Comparison of ENCODE assay signal across 6 cellular contexts in the genomic region with DNA sequence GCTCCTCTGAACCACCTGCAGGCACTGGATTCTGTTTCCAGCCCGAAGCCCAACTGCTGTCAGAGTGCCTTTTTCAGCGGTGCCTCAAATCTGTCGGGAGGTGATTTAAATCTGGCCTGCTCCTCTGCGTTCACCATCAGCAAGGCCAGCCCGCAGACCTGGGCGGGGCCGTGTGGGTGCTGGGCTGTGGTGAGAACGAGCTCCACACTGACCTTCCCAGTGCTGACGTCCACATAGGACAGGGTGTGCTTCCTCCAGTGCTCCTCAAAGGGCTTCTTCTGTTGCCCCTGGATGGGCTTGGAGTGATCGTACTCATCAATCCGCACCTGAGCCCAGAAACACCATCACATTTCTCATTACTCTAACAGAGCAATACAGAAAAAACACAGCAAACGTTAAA. TPM values are rescaled to one million over a fixed set of nuclear protein-coding genes. Genes with fewer than 3 reads are reported as not detected.
DNase-seq lines count a peak whose midpoint lies in the region; ATAC-seq, FAIRE-seq and TF ChIP-seq lines count a peak whose summit lies in the region.
"Not testable (repeated sequence)": the region's sequence is repeated elsewhere in the genome, so short reads cannot be mapped to it uniquely, and the experiment has no call there.

No MANE protein-coding gene starts in this region.

- 57 to 81% (median 75%) methylated on average over 11 to 12 of the region's 12 CpGs for WGBS in small intestine, 3 donors

- H3K27ac Mint-ChIP-seq in activated CD8-positive, alpha-beta T cell treated with anti-CD3 and anti-CD28 coated beads for 36 hours: peak overlapping the region; percentile 2
- H3K27ac Mint-ChIP-seq in activated T-helper 17 cell treated with anti-CD3 and anti-CD28 coated beads, Interleukin-2, amount 50 U/mL, for 72 hours: peak overlapping the region; percentile 46
- not testable (repeated sequence) for H3K27ac Mint-ChIP-seq in endothelial cell (ENCODE audit: unreplicated experiment)
- peak overlapping the region; percentile 84 for H3K27ac Mint-ChIP-seq in nephron progenitor cell

- intact Hi-C loops in activated CD8-positive, alpha-beta T cell treated with anti-CD3 and anti-CD28 coated beads for 36 hours (cut with micrococcal nuclease): not testable (repeated sequence)

- H3K27me3 Mint-ChIP-seq in activated CD8-positive, alpha-beta T cell treated with anti-CD3 and anti-CD28 coated beads for 36 hours; activated T-helper 17 cell treated with anti-CD3 and anti-CD28 coated beads, Interleukin-2, amount 50 U/mL, for 72 hours; endothelial cell (ENCODE audit: unreplicated experiment); nephron progenitor cell (ENCODE audit: low read depth, poor library complexity): not testable (repeated sequence)

- H3K4me1 Mint-ChIP-seq in activated CD8-positive, alpha-beta T cell treated with anti-CD3 and anti-CD28 coated beads for 36 hours (ENCODE audit: low read depth); activated T-helper 17 cell treated with anti-CD3 and anti-CD28 coated beads, Interleukin-2, amount 50 U/mL, for 72 hours; endothelial cell (ENCODE audit: unreplicated experiment); nephron progenitor cell: not testable (repeated sequence)

- not testable (repeated sequence) for H3K4me3 Mint-ChIP-seq in activated CD8-positive, alpha-beta T cell treated with anti-CD3 and anti-CD28 coated beads for 36 hours; activated T-helper 17 cell treated with anti-CD3 and anti-CD28 coated beads, Interleukin-2, amount 50 U/mL, for 72 hours; nephron progenitor cell
- H3K4me3 Mint-ChIP-seq in endothelial cell (ENCODE audit: unreplicated experiment): peak overlapping the region; percentile 59

- not testable (repeated sequence) for H3K9me3 ChIP-seq in small intestine (ENCODE audit: control insufficient read depth, low read depth)

- TF ChIP-seq CTCF in activated CD8-positive, alpha-beta T cell treated with anti-CD3 and anti-CD28 coated beads for 36 hours (IDR thresholded peaks at IDR 0.05); endothelial cell (IDR thresholded peaks at IDR 0.05; ENCODE audit: unreplicated experiment); nephron progenitor cell (IDR thresholded peaks at IDR 0.05): not testable (repeated sequence)

- H3K9me3 Mint-ChIP-seq in activated CD8-positive, alpha-beta T cell treated with anti-CD3 and anti-CD28 coated beads for 36 hours; activated T-helper 17 cell treated with anti-CD3 and anti-CD28 coated beads, Interleukin-2, amount 50 U/mL, for 72 hours; endothelial cell (ENCODE audit: unreplicated experiment): not testable (repeated sequence)
- peaks cover 15% of the 10 kb centered on the region for H3K9me3 Mint-ChIP-seq in nephron progenitor cell

- POLR2A ChIA-PET in activated CD8-positive, alpha-beta T cell treated with anti-CD3 and anti-CD28 coated beads for 36 hours (lab: Charles Lee): not testable (repeated sequence)

- H3K27me3 ChIP-seq in small intestine (ENCODE audit: control insufficient read depth in 2 of 2, insufficient read depth in 2 of 2, low read length in 2 of 2): not testable (repeated sequence)

- not testable (repeated sequence) for DNase-seq in activated CD8-positive, alpha-beta T cell treated with anti-CD3 and anti-CD28 coated beads for 36 hours; endothelial cell (ENCODE audit: low spot score); nephron progenitor cell
- peak; percentile 24 for DNase-seq in left lobe of liver (ENCODE audit: low spot score)
- peak; percentile 53 for DNase-seq in small intestine

- H3K36me3 ChIP-seq in small intestine (ENCODE audit: control insufficient read depth in 2 of 2, insufficient read depth in 2 of 2, low read length in 2 of 2): not testable (repeated sequence)

- not testable (repeated sequence) for H3K4me1 ChIP-seq in small intestine (ENCODE audit: control insufficient read depth in 2 of 2, insufficient read depth in 1 of 2, low read depth in 1 of 2, low read length in 1 of 2)

- not testable (repeated sequence) for FAIRE-seq in small intestine (lab: Jason Lieb, UNC)

- peaks cover 41% of the 10 kb centered on the region for H3K36me3 Mint-ChIP-seq in activated CD8-positive, alpha-beta T cell treated with anti-CD3 and anti-CD28 coated beads for 36 hours (ENCODE audit: low read depth)
- peaks cover 71% of the 10 kb centered on the region for H3K36me3 Mint-ChIP-seq in activated T-helper 17 cell treated with anti-CD3 and anti-CD28 coated beads, Interleukin-2, amount 50 U/mL, for 72 hours (ENCODE audit: low read depth)
- H3K36me3 Mint-ChIP-seq in endothelial cell (ENCODE audit: low read depth, unreplicated experiment) (peaks cover 51% of the 10 kb centered on the region), nephron progenitor cell (ENCODE audit: low read depth) (peaks cover 56% of the 10 kb centered on the region)

- peak overlapping the region; percentile 90 to 92 for H3K27ac ChIP-seq in small intestine (ENCODE audit: low read depth in 1 of 2, low read length in 1 of 2)

- CTCF ChIA-PET in activated CD8-positive, alpha-beta T cell treated with anti-CD3 and anti-CD28 coated beads for 36 hours (lab: Charles Lee): not testable (repeated sequence)

- ATAC-seq in activated CD8-positive, alpha-beta T cell treated with anti-CD3 and anti-CD28 coated beads for 36 hours; activated T-helper 17 cell treated with anti-CD3 and anti-CD28 coated beads, Interleukin-2, amount 50 U/mL, for 72 hours (replicated peaks); left lobe of liver: not testable (repeated sequence)

- H3K4me3 ChIP-seq in small intestine (ENCODE audit: low read depth in 1 of 2, low read length in 2 of 2): not testable (repeated sequence)

RNA-seq across cellular contexts. Expression of a gene that starts 56.9 kb away (rescaled TPM):
- total RNA-seq in activated CD8-positive, alpha-beta T cell treated with anti-CD3 and anti-CD28 coated beads for 36 hours: 10 to 100 TPM; 41.9 to 43.0 TPM
- total RNA-seq in activated T-helper 17 cell treated with anti-CD3 and anti-CD28 coated beads, Interleukin-2, amount 50 U/mL, for 72 hours: 10 to 100 TPM; 56.5 to 67.7 TPM
- total RNA-seq in endothelial cell (ENCODE audit: unreplicated experiment) (135 TPM), left lobe of liver (55.2 TPM)
- 10 to 100 TPM in 2 of 3 donors, 1 to 10 TPM in 1; 6.7 to 17.8 (median 14.6) TPM for polyA plus RNA-seq in small intestine
